In genomic region chr1:52404116-52404974, GRCh38 we compare ENCODE assay signal across 8 cellular contexts.
DNase-seq lines count a peak whose midpoint lies in the region; ATAC-seq and TF ChIP-seq lines count a peak whose summit lies in the region.

TSS of gene ORC1 (minus strand) at chr1:52404423. CDS start at chr1:52402223, 2,200 bp downstream.
TSS of gene PRPF38A (plus strand) at chr1:52404602. CDS start at chr1:52404750, 148 bp downstream.

- TF ChIP-seq CTCF in 22Rv1 (IDR thresholded peaks at IDR 0.05) (peak; percentile 57), retinal pigment epithelial cell (conservative IDR thresholded peaks at IDR 0.05; ENCODE audit: low read depth, low read length) (peak; percentile 64)

- peak; percentile 91 for ATAC-seq in GM18511 (IDR thresholded peaks at IDR 0.05; ENCODE audit: unreplicated experiment)
- peak; percentile 91 for ATAC-seq in HG03039 (IDR thresholded peaks at IDR 0.05; ENCODE audit: unreplicated experiment)

- peak within 1 kb of the TSS; percentile 86 for H3K27ac ChIP-seq in 22Rv1

- H3K4me3 ChIP-seq in retinal pigment epithelial cell (ENCODE audit: low read length) = peak within 1 kb of the TSS; percentile 77

- DNase-seq in NCI-H2081 (lab: John Stamatoyannopoulos, UW) (peak; percentile 99), T1000 (lab: John Stamatoyannopoulos, UW) (peak; percentile 91), astrocyte of the hippocampus (ENCODE audit: low read depth, low spot score) (peak; percentile 99), hippocampal formation (lab: John Stamatoyannopoulos, UW) (peak; percentile 90 to 95), retinal pigment epithelial cell (ENCODE audit: low read depth) (peak; percentile 88)

Comparison
In these comparisons a context has a peak if more than half of its experiments do, and no peak if none do; other contexts are left out.
1. Peak in every context shown above with its lines: DNase-seq, ATAC-seq, H3K4me3 ChIP-seq and H3K27ac ChIP-seq.